In genomic region chr7:7554647-7555575, GRCh38 we compare ENCODE assay signal across 15 cellular contexts. TPM values are rescaled to one million over a fixed set of nuclear protein-coding genes. Genes with fewer than 3 reads are reported as not detected.
DNase-seq lines count a peak whose midpoint lies in the region; ATAC-seq and TF ChIP-seq lines count a peak whose summit lies in the region.
"Had no signal": no experiment of that assay in that cellular context is flagged by ENCODE, and none has a peak within 500 bp of the region (broad histone marks: within the 10 kb centered on the region; RNA-seq: fewer than 3 reads in every experiment).

No MANE protein-coding gene starts in this region.

- no peak overlapping the region for H3K4me3 ChIP-seq in stomach
- H3K4me3 ChIP-seq: suprapubic skin had no signal

- 41 to 52% (median 47%) methylated on average over 8 of the region's 8 CpGs for WGBS in stomach, 5 donors

- TF ChIP-seq POLR2A in stomach (IDR thresholded peaks at IDR 0.05): no peak

- intact Hi-C loops in stomach (cut with DNase I; ENCODE audit: low total_unique reads): no loop called here

- H3K27ac ChIP-seq in stomach: peak overlapping the region in 4 of 5 donors; percentile 17 to 76 (median 58)

- ATAC-seq in HG03354 (IDR thresholded peaks at IDR 0.05; ENCODE audit: poor library complexity, severe bottlenecking, unreplicated experiment): no peak
- ATAC-seq: esophagus mucosa had no signal

- peaks cover 0 to 23% (median 14%) of the 10 kb centered on the region in 4 donors for H3K4me1 ChIP-seq in stomach

- H3K36me3 ChIP-seq in stomach: peaks cover 0 to 21% (median 13%) of the 10 kb centered on the region in 4 donors
- H3K36me3 ChIP-seq: suprapubic skin had no signal

- no peak for TF ChIP-seq CTCF in stomach (IDR thresholded peaks at IDR 0.05)

- H3K9me3 ChIP-seq in stomach: peaks cover 0 to 14% (median 8%) of the 10 kb centered on the region in 4 donors
- H3K9me3 ChIP-seq: suprapubic skin had no signal

- DNase-seq in DMS53 (lab: John Stamatoyannopoulos, UW) (peak; percentile 54), DMS53 treated with DMSO at 0.1 percent for 48 hours (lab: John Stamatoyannopoulos, UW; ENCODE audit: unreplicated experiment) (no peak), NCI-H2081 treated with DMSO at 0.1 percent for 48 hours (lab: John Stamatoyannopoulos, UW) (peak; percentile 67), SK-N-DZ (ENCODE audit: low spot score) (peak; percentile 77), stomach (no peak), HK-2 (ENCODE audit: unreplicated experiment) (no peak), KG1 (lab: John Stamatoyannopoulos, UW) (no peak)
- DNase-seq: 8988T; activated CD4-positive, alpha-beta T cell treated with anti-CD3 and anti-CD28 coated beads, Interleukin-2, amount 50 U/mL, for 4 hours; activated naive CD4-positive, alpha-beta T cell treated with anti-CD3 and anti-CD28 coated beads for 36 hours; cerebellar nuclear complex had no signal

- H3K27me3 ChIP-seq in stomach: no peaks in the 10 kb centered on the region
- H3K27me3 ChIP-seq: suprapubic skin had no signal

- TF ChIP-seq EP300 in stomach (IDR thresholded peaks at IDR 0.05): no peak

RNA-seq across cellular contexts. Expression of gene MIOS, which starts 11.8 kb away (rescaled TPM):
- 53.1 and 70.5 TPM in 2 replicates for polyA plus RNA-seq in SK-N-DZ (2014; cell fraction: cytosol; rRNA removed)
- polyA plus RNA-seq in SK-N-DZ (2014; cell fraction: nucleus; rRNA removed): 71.0 and 83.2 TPM in 2 replicates
- 10 to 100 TPM; 10.7 to 82.9 (median 62.4) TPM for total RNA-seq in stomach
- 10 to 100 TPM; 16.3 to 21.8 (median 17.0) TPM for polyA plus RNA-seq in stomach

RNA-seq across cellular contexts. Expression of gene COL28A1, which starts 19.2 kb away (rescaled TPM):
- 0.07 and 0.21 TPM in 2 replicates for polyA plus RNA-seq in SK-N-DZ (2014; cell fraction: cytosol; rRNA removed)
- 0.33 and 0.35 TPM in 2 replicates for polyA plus RNA-seq in SK-N-DZ (2014; cell fraction: nucleus; rRNA removed)
- 10 to 100 TPM in 2 of 5 donors, 1 to 10 TPM in 2, under 1 TPM in 1; 0.58 to 39.7 (median 5.7) TPM for total RNA-seq in stomach
- polyA plus RNA-seq in stomach: 1 to 10 TPM; 1.7 to 4.0 (median 2.5) TPM
- total RNA-seq: activated naive CD4-positive, alpha-beta T cell treated with anti-CD3 and anti-CD28 coated beads for 36 hours had no signal
- polyA plus RNA-seq: IgD-negative memory B cell had no signal

Comparison
In these comparisons a context has a peak if more than half of its experiments do, and no peak if none do; other contexts are left out.
1. DNase-seq: peak in DMS53 (single experiment), NCI-H2081 treated with DMSO at 0.1 percent for 48 hours (single experiment) and SK-N-DZ (single experiment); none in DMS53 treated with DMSO at 0.1 percent for 48 hours (single experiment), stomach (single experiment), HK-2 (single experiment) and KG1 (single experiment).